8 cellular contexts compared by ENCODE assay signal in the genomic region with DNA sequence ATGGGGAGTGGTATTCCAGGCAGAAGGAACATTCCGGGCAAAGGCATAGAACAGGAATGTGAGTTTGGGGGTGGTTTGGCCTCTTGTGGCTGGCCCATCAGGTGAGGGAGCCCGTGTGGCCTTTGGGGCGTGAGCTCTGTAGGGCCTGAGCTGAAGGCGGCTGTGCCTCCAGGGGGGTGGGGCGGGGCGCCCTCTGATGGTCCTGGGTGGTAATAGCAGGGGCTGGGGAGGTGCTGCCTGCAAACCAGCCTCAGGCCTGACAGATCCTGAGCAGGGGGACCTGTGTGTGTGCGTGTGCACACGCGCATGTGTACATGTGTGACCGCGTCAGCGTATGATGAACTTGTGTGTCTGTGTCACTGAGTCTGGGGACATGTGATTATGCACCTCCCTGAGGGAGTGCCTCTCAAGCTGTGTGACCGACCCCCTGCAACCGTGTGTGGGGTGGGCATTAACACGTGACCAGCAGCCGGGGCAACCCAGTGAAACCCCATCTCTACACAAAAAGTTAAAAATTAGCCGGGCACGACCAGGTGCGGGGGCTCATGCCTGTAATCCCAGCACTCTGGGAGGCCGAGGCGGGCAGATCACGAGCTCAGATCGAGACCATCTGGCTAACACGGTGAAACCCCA.
DNase-seq lines count a peak whose midpoint lies in the region; ATAC-seq and TF ChIP-seq lines count a peak whose summit lies in the region.
"Not testable (repeated sequence)": the region's sequence is repeated elsewhere in the genome, so short reads cannot be mapped to it uniquely, and the experiment has no call there.

No MANE protein-coding gene starts in this region.

- H3K9me3 Mint-ChIP-seq in Calu3 (ENCODE audit: low read depth, unreplicated experiment); activated CD8-positive, alpha-beta memory T cell treated with anti-CD3 and anti-CD28 coated beads, Interleukin-2, amount 10 ng/mL, durations not matched to agents 7 days and 5 days (ENCODE audit: low read depth): not testable (repeated sequence)

- H3K36me3 ChIP-seq in HEK293 (ENCODE audit: control insufficient read depth in 2 of 2, insufficient read depth in 1 of 2, low read length in 2 of 2); Panc1 (ENCODE audit: control insufficient read depth, insufficient read depth, low read length); brain microvascular endothelial cell (replicated peaks): not testable (repeated sequence)

- H3K4me3 ChIP-seq in HEK293 (ENCODE audit: low read depth, low read length); Panc1 (ENCODE audit: low read depth in 2 of 2, low read length in 2 of 2); brain microvascular endothelial cell (ENCODE audit: low read depth, low read length); right cardiac atrium (ENCODE audit: low read length): not testable (repeated sequence)

- not testable (repeated sequence) for H3K27ac Mint-ChIP-seq in Calu3 (ENCODE audit: unreplicated experiment); activated CD8-positive, alpha-beta memory T cell treated with anti-CD3 and anti-CD28 coated beads, Interleukin-2, amount 10 ng/mL, durations not matched to agents 7 days and 5 days

- peak; percentile 54 for DNase-seq in Calu3
- DNase-seq in Panc1 (ENCODE audit: low read depth, low spot score) = not testable (repeated sequence)
- DNase-seq in activated CD8-positive, alpha-beta memory T cell treated with anti-CD3 and anti-CD28 coated beads, Interleukin-2, amount 10 ng/mL, durations not matched to agents 7 days and 5 days = peak; percentile 52
- DNase-seq in brain microvascular endothelial cell = peak; percentile 45
- DNase-seq in right cardiac atrium = peak in 2 of 3 donors; percentile 61 to 80
- peak; percentile 84 for DNase-seq in posterior vena cava (ENCODE audit: low spot score)
- peak; percentile 10 for DNase-seq in stimulated activated naive CD4-positive, alpha-beta T cell treated with Interleukin-2 at 50 U/mL for 16 hours (lab: John Stamatoyannopoulos, UW)

- H3K9me3 ChIP-seq in HEK293 (ENCODE audit: control insufficient read depth, insufficient read depth, low read depth, low read length); Panc1 (ENCODE audit: control insufficient read depth, insufficient read depth, low read depth, low read length); right cardiac atrium (ENCODE audit: control insufficient read depth, low read length): not testable (repeated sequence)

- intact Hi-C loops in Calu3 (cut with micrococcal nuclease; ENCODE audit: unreplicated experiment); Panc1 (cut with micrococcal nuclease; ENCODE audit: unreplicated experiment); right cardiac atrium (cut with DNase I); posterior vena cava (cut with DNase I): not testable (repeated sequence)

- not testable (repeated sequence) for H3K4me1 ChIP-seq in HEK293 (ENCODE audit: control insufficient read depth, insufficient read depth, low read length); Panc1 (ENCODE audit: control insufficient read depth, insufficient read depth, low read length); right cardiac atrium (ENCODE audit: control insufficient read depth, insufficient read depth, low read length)

- CTCF ChIA-PET in Calu3 (lab: Charles Lee) (interaction anchor here (0.9 kb wide), 1 partner anchor 30 kb away, joined by 5 read pairs; no protein-coding TSS in a partner anchor), HEK293 (lab: Yijun Ruan, JAX) (interaction anchor here (0.6 to 4.8 kb wide), 21 partner anchors 9 to 394 kb away, joined by 3 to 48 read pairs (median 3); partner anchors contain the start of gene CIB2), Panc1 (lab: Charles Lee) (interaction anchor here (0.6 to 0.7 kb wide), 2 partner anchors 240 to 750 kb away, joined by 3 read pairs; no protein-coding TSS in a partner anchor)
- CTCF ChIA-PET in activated CD8-positive, alpha-beta memory T cell treated with anti-CD3 and anti-CD28 coated beads, Interleukin-2, amount 10 ng/mL, durations not matched to agents 7 days and 5 days (lab: Charles Lee) = interaction anchor here (1.0 to 1.5 kb wide), 4 partner anchors 10 to 295 kb away, joined by 3 read pairs; no protein-coding TSS in a partner anchor

- WGBS in right cardiac atrium = 59% methylated on average over 24 of the region's 24 CpGs

- H3K27me3 Mint-ChIP-seq in Calu3 (ENCODE audit: unreplicated experiment) = peaks cover 33% of the 10 kb centered on the region
- not testable (repeated sequence) for H3K27me3 Mint-ChIP-seq in activated CD8-positive, alpha-beta memory T cell treated with anti-CD3 and anti-CD28 coated beads, Interleukin-2, amount 10 ng/mL, durations not matched to agents 7 days and 5 days

- POLR2A ChIA-PET in HEK293 (lab: Yijun Ruan, JAX); Panc1 (lab: Charles Lee): not testable (repeated sequence)

- not testable (repeated sequence) for BruUV-seq in Calu3 (replicated peaks; lab: Mats Ljungman, UMichigan); Panc1 (replicated peaks; lab: Mats Ljungman, UMichigan)

- TF ChIP-seq CTCF in Calu3 (IDR thresholded peaks at IDR 0.05; ENCODE audit: unreplicated experiment) (peak; percentile 35), HEK293 (tag by site-specific recombination; IDR thresholded peaks at IDR 0.05) (peak; percentile 62), Panc1 (IDR thresholded peaks at IDR 0.05) (peak; percentile 74), brain microvascular endothelial cell (IDR thresholded peaks at IDR 0.05; ENCODE audit: low read depth, low read length, missing control alignments) (peak; percentile 74)

- H3K4me3 Mint-ChIP-seq in Calu3 (ENCODE audit: low read depth, unreplicated experiment); activated CD8-positive, alpha-beta memory T cell treated with anti-CD3 and anti-CD28 coated beads, Interleukin-2, amount 10 ng/mL, durations not matched to agents 7 days and 5 days: not testable (repeated sequence)

- ATAC-seq in Panc1 = peak; percentile 70
- ATAC-seq in activated CD8-positive, alpha-beta memory T cell treated with anti-CD3 and anti-CD28 coated beads, Interleukin-2, amount 10 ng/mL, durations not matched to agents 7 days and 5 days = peak; percentile 62
- peak; percentile 21 to 48 for ATAC-seq in right cardiac atrium

- not testable (repeated sequence) for H3K36me3 Mint-ChIP-seq in Calu3 (ENCODE audit: insufficient read depth, unreplicated experiment); activated CD8-positive, alpha-beta memory T cell treated with anti-CD3 and anti-CD28 coated beads, Interleukin-2, amount 10 ng/mL, durations not matched to agents 7 days and 5 days

- in situ Hi-C loops in Panc1 (cut with HindIII; ENCODE audit: low pct_unique_long_range_greater_than_20kb, low sequenced_read_pairs); brain microvascular endothelial cell (cut with HindIII; ENCODE audit: low pct_ligation_motif_present, low sequenced_read_pairs): not testable (repeated sequence)

- not testable (repeated sequence) for H3K27me3 ChIP-seq in Panc1 (ENCODE audit: control insufficient read depth, insufficient read depth, low read length); brain microvascular endothelial cell (replicated peaks); right cardiac atrium (ENCODE audit: control insufficient read depth, insufficient read depth)

- not testable (repeated sequence) for H3K27ac ChIP-seq in HEK293 (ENCODE audit: extremely low read depth, low read depth, low read length); Panc1 (ENCODE audit: low read length); brain microvascular endothelial cell; right cardiac atrium (ENCODE audit: low read length)

- not testable (repeated sequence) for H3K4me1 Mint-ChIP-seq in Calu3 (ENCODE audit: low read depth, unreplicated experiment); activated CD8-positive, alpha-beta memory T cell treated with anti-CD3 and anti-CD28 coated beads, Interleukin-2, amount 10 ng/mL, durations not matched to agents 7 days and 5 days

TF ChIP-seq in HEK293, 187 proteins besides CTCF, POLR2A, EP300 and RAD21:
- 0 out of 2 replicates have a peak, but pooled peaks have one; percentile 16 for TF ChIP-seq ZNF10 (tag by site-specific recombination; IDR thresholded peaks at IDR 0.05)
- peak; percentile 31; the same call in 1 of the 2 replicates for TF ChIP-seq GLIS1 (tag by site-specific recombination; IDR thresholded peaks at IDR 0.05)
